21 cellular contexts compared by ENCODE assay signal in the genomic region with DNA sequence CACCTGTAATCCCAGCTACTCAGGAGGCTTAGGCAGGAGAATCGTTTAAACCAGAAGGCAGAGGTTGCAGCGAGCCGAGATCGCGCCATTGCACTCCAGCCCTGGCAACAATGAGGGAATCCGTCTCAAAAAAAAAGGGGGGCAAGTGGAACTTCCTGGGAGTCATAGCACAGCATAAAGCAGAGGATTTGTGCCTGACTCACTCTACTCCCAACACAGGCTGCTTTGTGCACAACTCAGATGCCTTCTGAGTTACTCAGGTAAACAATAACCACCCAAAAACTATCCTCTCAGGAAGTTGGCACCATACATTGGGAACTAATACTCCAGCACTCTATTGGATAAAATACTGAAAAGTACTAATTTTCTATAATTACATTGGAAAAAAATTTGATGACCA. TPM values are rescaled to one million over a fixed set of nuclear protein-coding genes. Genes with fewer than 3 reads are reported as not detected.
DNase-seq lines count a peak whose midpoint lies in the region; ATAC-seq, FAIRE-seq and TF ChIP-seq lines count a peak whose summit lies in the region.
"Had no signal": no experiment of that assay in that cellular context is flagged by ENCODE, and none has a peak within 500 bp of the region (broad histone marks: within the 10 kb centered on the region; RNA-seq: fewer than 3 reads in every experiment).

No MANE protein-coding gene starts in this region.

- H3K27me3 ChIP-seq in bronchial epithelial cell (ENCODE audit: control insufficient read depth, insufficient read depth, low read length), result no peaks in the 10 kb centered on the region
- H3K27me3 ChIP-seq: BLaER1 had no signal

- no peak for TF ChIP-seq CTCF in bronchial epithelial cell (IDR thresholded peaks at IDR 0.05; ENCODE audit: insufficient read depth, low read length, severe bottlenecking)

- ATAC-seq in GM18867 (IDR thresholded peaks at IDR 0.05; ENCODE audit: unreplicated experiment), result no peak
- ATAC-seq in Right ventricle myocardium inferior, result no peak
- ATAC-seq: naive thymus-derived CD8-positive, alpha-beta T cell had no signal

- no peak for FAIRE-seq in bronchial epithelial cell (lab: Jason Lieb, UNC)
- FAIRE-seq: small intestine, TTC549 had no signal

- H3K36me3 ChIP-seq in bronchial epithelial cell (ENCODE audit: control insufficient read depth, insufficient read depth, low read length), result no peaks in the 10 kb centered on the region
- H3K36me3 ChIP-seq: BLaER1 had no signal

- no peak overlapping the region for H3K4me3 ChIP-seq in bronchial epithelial cell (ENCODE audit: low read depth, low read length)
- H3K4me3 ChIP-seq: BLaER1, coronary artery had no signal

- intact Hi-C loops in Right ventricle myocardium inferior (cut with DNase I), result no loop called here

- peak; percentile 10 for DNase-seq in GM03348 (ENCODE audit: low spot score)
- peak; percentile 87 for DNase-seq in NCI-H226
- DNase-seq in bronchial epithelial cell (ENCODE audit: low read depth), result peak; percentile 90
- peak; percentile 88 for DNase-seq in kidney tubule cell (ENCODE audit: low spot score)
- DNase-seq in Right ventricle myocardium inferior (ENCODE audit: missing footprints), result no peak
- DNase-seq in T1000 (lab: John Stamatoyannopoulos, UW), result no peak
- DNase-seq in NCI-H510A (lab: John Stamatoyannopoulos, UW), result no peak
- DNase-seq: activated CD4-positive, alpha-beta T cell treated with anti-CD3 and anti-CD28 coated beads for 48 hours; activated CD8-positive, alpha-beta memory T cell treated with anti-CD3 and anti-CD28 coated beads, Interleukin-2, amount 50 U/mL, for 48 hours; activated gamma-delta T cell; aorta; immature natural killer cell; naive thymus-derived CD8-positive, alpha-beta T cell; NCI-H2081; NCI-H524; small intestine had no signal

RNA-seq across cellular contexts. Expression of a gene that starts 2.5 kb away (rescaled TPM):
- total RNA-seq in bronchial epithelial cell (not detected in 2 replicates), Right ventricle myocardium inferior (not detected)
- total RNA-seq: aorta; lung microvascular endothelial cell; naive thymus-derived CD8-positive, alpha-beta T cell had no signal

Comparison
In these comparisons a context has a peak if more than half of its experiments do, and no peak if none do; other contexts are left out.
1. DNase-seq: peak in GM03348 (single experiment), NCI-H226 (single experiment), bronchial epithelial cell (single experiment) and kidney tubule cell (single experiment); none in Right ventricle myocardium inferior (single experiment), T1000 (single experiment) and NCI-H510A (single experiment).